12 cellular contexts compared by ENCODE assay signal in genomic region chr1:181113061-181113695, GRCh38. TPM values are rescaled to one million over a fixed set of nuclear protein-coding genes. Genes with fewer than 3 reads are reported as not detected.
DNase-seq lines count a peak whose midpoint lies in the region; ATAC-seq, FAIRE-seq and TF ChIP-seq lines count a peak whose summit lies in the region.
"Had no signal": no experiment of that assay in that cellular context is flagged by ENCODE, and none has a peak within 500 bp of the region (broad histone marks: within the 10 kb centered on the region; RNA-seq: fewer than 3 reads in every experiment).

No MANE protein-coding gene starts in this region.

- H3K27ac ChIP-seq in breast epithelium (peak overlapping the region; percentile 69 to 76), HepG2 (ENCODE audit: extremely low read length, insufficient read depth, low read length) (no peak overlapping the region)
- no peak overlapping the region for H3K27ac ChIP-seq in CD8-positive, alpha-beta T cell (ENCODE audit: low read depth, low read length)
- H3K27ac ChIP-seq: VCaP had no signal

- H3K36me3 Mint-ChIP-seq in CD8-positive, alpha-beta T cell: no peaks in the 10 kb centered on the region
- H3K36me3 Mint-ChIP-seq: activated naive CD4-positive, alpha-beta T cell treated with anti-CD3 and anti-CD28 coated beads, Interleukin-2, amount 50 U/mL, for 72 hours had no signal

- no peak for TF ChIP-seq EP300 in HepG2 (IDR thresholded peaks at IDR 0.05; ENCODE audit: low read depth in 2 of 2, low read length in 2 of 2)
- TF ChIP-seq EP300 in HepG2 (CRISPR knock-in tag; IDR thresholded peaks at IDR 0.05; ENCODE audit: borderline replicate concordance): no peak

- H3K9me3 ChIP-seq in breast epithelium (no peaks in the 10 kb centered on the region), HepG2 (ENCODE audit: low read length) (no peaks in the 10 kb centered on the region)
- H3K9me3 ChIP-seq in CD8-positive, alpha-beta T cell (ENCODE audit: low read length): no peaks in the 10 kb centered on the region

- ATAC-seq in Right ventricle myocardium inferior: peak; percentile 15
- ATAC-seq in HepG2: peak; percentile 7
- ATAC-seq in GM21423 (IDR thresholded peaks at IDR 0.05; ENCODE audit: unreplicated experiment): no peak
- ATAC-seq in GM19324 (IDR thresholded peaks at IDR 0.05; ENCODE audit: low FRiP score, unreplicated experiment): no peak
- no peak for ATAC-seq in CD8-positive, alpha-beta T cell
- ATAC-seq: activated naive CD4-positive, alpha-beta T cell treated with anti-CD3 and anti-CD28 coated beads, Interleukin-2, amount 50 U/mL, for 72 hours had no signal

- TF ChIP-seq POLR2A in breast epithelium (IDR thresholded peaks at IDR 0.05) (no peak), HepG2 (IDR thresholded peaks at IDR 0.05; ENCODE audit: insufficient read depth in 1 of 2, low read depth in 2 of 2, low read length in 2 of 2) (no peak)

- DNase-seq in Right ventricle myocardium inferior (ENCODE audit: missing footprints) (no peak), cardiac septum (ENCODE audit: low spot score) (no peak), breast epithelium (ENCODE audit: low spot score in 2 of 2) (no peak), HepG2 (ENCODE audit: low spot score) (peak; percentile 13)
- DNase-seq in activated effector memory CD4-positive, alpha-beta T cell treated with Interleukin-2 at 50 U/mL for 16 hours: no peak
- no peak for DNase-seq in CD8-positive, alpha-beta T cell
- DNase-seq: NCI-H187; stimulated activated CD4-positive, alpha-beta T cell treated with anti-CD3 and anti-CD28 coated beads, Interleukin-12 subunit alpha, Interleukin-12 subunit beta, amount 100 ng/mL, for 4 hours had no signal

- peak overlapping the region; percentile 52 for H3K4me2 ChIP-seq in HepG2 (ENCODE audit: low read depth, low read length)

- POLR2A ChIA-PET in HepG2 (lab: Yijun Ruan, JAX): interaction anchor here (0.9 to 1.4 kb wide), 2 partner anchors 10 to 20 kb away, joined by 3 read pairs; no protein-coding TSS in a partner anchor
- POLR2A ChIA-PET in CD8-positive, alpha-beta T cell (lab: Charles Lee): interaction anchor here (0.7 kb wide), 1 partner anchor 24 kb away, joined by 3 read pairs; no protein-coding TSS in a partner anchor

- TF ChIP-seq RAD21 in HepG2 (CRISPR knock-in tag; IDR thresholded peaks at IDR 0.05): no peak

- no peaks in the 10 kb centered on the region for H4K20me1 ChIP-seq in HepG2 (ENCODE audit: insufficient read depth, low read length)

- H3K79me2 ChIP-seq in HepG2 (ENCODE audit: insufficient read depth, low read length): no peaks in the 10 kb centered on the region

- no peak overlapping the region for H2AFZ ChIP-seq in HepG2 (ENCODE audit: low read length)

- intact Hi-C loops in Right ventricle myocardium inferior (cut with DNase I) (no loop called here), cardiac septum (cut with DNase I) (no loop called here), breast epithelium (cut with DNase I; ENCODE audit: low total_unique reads) (no loop called here), HepG2 (cut with micrococcal nuclease; ENCODE audit: unreplicated experiment) (loop anchor here (2.0 kb wide), 2 partner anchors 16 to 22 kb away; no protein-coding TSS in a partner anchor)
- intact Hi-C loops in CD8-positive, alpha-beta T cell (cut with DNase I, micrococcal nuclease): no loop called here

- peaks cover 4 to 13% of the 10 kb centered on the region in 2 donors for H3K4me1 ChIP-seq in breast epithelium
- peaks cover 88% of the 10 kb centered on the region for H3K4me1 ChIP-seq in HepG2 (ENCODE audit: insufficient read depth, low read length)
- no peaks in the 10 kb centered on the region for H3K4me1 ChIP-seq in CD8-positive, alpha-beta T cell (ENCODE audit: insufficient read depth, low read length)

- no peak overlapping the region for H3K27ac Mint-ChIP-seq in CD8-positive, alpha-beta T cell

- no peak overlapping the region for H3K4me3 Mint-ChIP-seq in CD8-positive, alpha-beta T cell

- CTCF ChIA-PET in HepG2 (lab: Yijun Ruan, JAX; ENCODE audit: low intra/inter-chr PET ratio, low total read pairs): no interaction called here
- CTCF ChIA-PET in CD8-positive, alpha-beta T cell (lab: Charles Lee): interaction anchor here (1.2 to 2.1 kb wide), 3 partner anchors 29 to 43 kb away, joined by 5 to 6 read pairs (median 6); no protein-coding TSS in a partner anchor

- no peaks in the 10 kb centered on the region for H3K36me3 ChIP-seq in breast epithelium
- H3K36me3 ChIP-seq in HepG2 (replicated peaks in 1 of 2; ENCODE audit: control insufficient read depth in 1 of 2, insufficient read depth in 2 of 2, low read length in 2 of 2): no peaks in the 10 kb centered on the region
- no peaks in the 10 kb centered on the region for H3K36me3 ChIP-seq in CD8-positive, alpha-beta T cell (ENCODE audit: insufficient read depth, low read length)

- WGBS in HepG2 (ENCODE audit: low lambda C conversion rate): 10% methylated on average over 4 of the region's 7 CpGs

- no TSS peak for BruUV-seq in HepG2 (replicated peaks; lab: Mats Ljungman, UMichigan)

- no peaks in the 10 kb centered on the region for H3K9me3 Mint-ChIP-seq in CD8-positive, alpha-beta T cell
- H3K9me3 Mint-ChIP-seq: activated naive CD4-positive, alpha-beta T cell treated with anti-CD3 and anti-CD28 coated beads, Interleukin-2, amount 50 U/mL, for 72 hours had no signal

- no peak for FAIRE-seq in HepG2 (lab: Jason Lieb, UNC)

- H3K4me1 Mint-ChIP-seq in CD8-positive, alpha-beta T cell (ENCODE audit: low read depth): peaks cover 5% of the 10 kb centered on the region

- no peak overlapping the region for H3K9ac ChIP-seq in HepG2 (ENCODE audit: insufficient read depth, low read depth, low read length)

- H3K27me3 ChIP-seq in breast epithelium (no peaks in the 10 kb centered on the region), HepG2 (ENCODE audit: control insufficient read depth in 1 of 2, insufficient read depth in 2 of 2, low read length in 2 of 2) (peaks cover 4 to 6% of the 10 kb centered on the region in 2 experiments; a peak in 2 of 5 replicates)
- no peaks in the 10 kb centered on the region for H3K27me3 ChIP-seq in CD8-positive, alpha-beta T cell (ENCODE audit: insufficient read depth, low read length)

- peaks cover 3% of the 10 kb centered on the region for H3K27me3 Mint-ChIP-seq in CD8-positive, alpha-beta T cell (ENCODE audit: low read depth)

- in situ Hi-C loops in HepG2 (cut with HindIII; ENCODE audit: extremely low pct_ligation_motif_present, low pct_unique_long_range_greater_than_20kb): no loop called here

- H3K4me3 ChIP-seq in breast epithelium (no peak overlapping the region), HepG2 (replicated peaks in 1 of 3; ENCODE audit: insufficient read depth in 1 of 3, low read depth in 2 of 3, low read length in 3 of 3) (peak overlapping the region in 1 of 3 experiments; percentile 3; a peak in 1 of 6 replicates)
- no peak overlapping the region for H3K4me3 ChIP-seq in CD8-positive, alpha-beta T cell (ENCODE audit: low read depth, low read length)

- TF ChIP-seq CTCF in breast epithelium (IDR thresholded peaks at IDR 0.05) (no peak), HepG2 (CRISPR knock-in tag; IDR thresholded peaks at IDR 0.05) (no peak)
- no peak for TF ChIP-seq CTCF in CD8-positive, alpha-beta T cell (IDR thresholded peaks at IDR 0.05)

TF ChIP-seq in HepG2, 621 proteins besides CTCF, POLR2A, EP300 and RAD21:
- TF ChIP-seq KLF6 (CRISPR knock-in tag; IDR thresholded peaks at IDR 0.05) (no peak), IRX3 (CRISPR knock-in tag; IDR thresholded peaks at IDR 0.05; ENCODE audit: borderline replicate concordance, low read depth) (no peak)

RNA-seq across cellular contexts. Expression of gene IER5, which starts 24.7 kb away (rescaled TPM):
- total RNA-seq in Right ventricle myocardium inferior (14.3 TPM), cardiac septum (20.5 TPM), breast epithelium (10 to 100 TPM in 2 of 3 donors, 1 to 10 TPM in 1; 6.9 to 19.7 (median 18.1) TPM), HepG2 (2016; rRNA removed; fragmentation: Illumina TruSeq; extraction: Trizol) (3.0 and 3.5 TPM in 2 replicates)
- total RNA-seq in HepG2 (2016; cell fraction: cytosol; rRNA removed; fragmentation: Illumina TruSeq; extraction: Trizol; ENCODE audit: low read depth): 0.71 and 0.81 TPM in 2 replicates
- 2.3 and 3.4 TPM in 2 replicates for total RNA-seq in HepG2 (2016; cell fraction: insoluble cytoplasmic fraction; rRNA removed; fragmentation: Illumina TruSeq; extraction: Trizol)
- 2.1 and 2.2 TPM in 2 replicates for total RNA-seq in HepG2 (2016; cell fraction: membrane; rRNA removed; fragmentation: Illumina TruSeq; extraction: Trizol)
- 3.7 and 4.2 TPM in 2 replicates for total RNA-seq in HepG2 (2016; cell fraction: nucleus; rRNA removed; fragmentation: Illumina TruSeq; extraction: Trizol)
- 2.5 and 3.1 TPM in 2 replicates for polyA plus RNA-seq in HepG2 (2011; rRNA removed)
- 2.4 and 2.6 TPM in 2 replicates for polyA plus RNA-seq in HepG2 (2011; cell fraction: cytosol; rRNA removed)
- 4.5 and 4.9 TPM in 2 replicates for polyA plus RNA-seq in HepG2 (2011; cell fraction: nucleus; rRNA removed)
- polyA plus RNA-seq in HepG2 (2012): 1.8 and 2.7 TPM in 2 replicates
- polyA plus RNA-seq in HepG2 (2016; cell fraction: cytosol; fragmentation: Illumina TruSeq; extraction: Trizol; ENCODE audit: low read depth): 0.26 TPM in 2 replicates
- polyA plus RNA-seq in HepG2 (2016; cell fraction: insoluble cytoplasmic fraction; fragmentation: Illumina TruSeq; extraction: Trizol; ENCODE audit: low read depth): 1.9 TPM in 2 replicates
- polyA plus RNA-seq in HepG2 (2016; cell fraction: membrane; fragmentation: Illumina TruSeq; extraction: Trizol; ENCODE audit: low read depth): 0.66 and 0.70 TPM in 2 replicates
- 3.4 and 3.9 TPM in 2 replicates for polyA plus RNA-seq in HepG2 (2016; cell fraction: nucleus; fragmentation: Illumina TruSeq; extraction: Trizol; ENCODE audit: insufficient read depth, low read depth)
- 4.2 and 7.4 TPM in 2 replicates for polyA minus RNA-seq in HepG2 (2011; rRNA and poly(A)+ RNA removed; ENCODE audit: low replicate concordance)
- polyA minus RNA-seq in HepG2 (2011; cell fraction: cytosol; rRNA and poly(A)+ RNA removed): 2.6 TPM in 2 replicates
- polyA minus RNA-seq in HepG2 (2011; cell fraction: nucleus; rRNA and poly(A)+ RNA removed): 5.2 and 7.2 TPM in 2 replicates
- total RNA-seq in CD8-positive, alpha-beta T cell: 10 to 100 TPM; 74.7 to 76.6 TPM

Comparison
In these comparisons a context has a peak if more than half of its experiments do, and no peak if none do; other contexts are left out.
1. ATAC-seq: peak in Right ventricle myocardium inferior (single experiment) and HepG2 (single experiment); none in GM21423 (single experiment), GM19324 (single experiment) and CD8-positive, alpha-beta T cell (single experiment).
2. H3K27ac ChIP-seq: peak in breast epithelium (2 of 2); none in HepG2 (single experiment) and CD8-positive, alpha-beta T cell (single experiment).